In genomic region chr22:35995772-35996171, GRCh38 we compare ENCODE assay signal across 9 cellular contexts. TPM values are rescaled to one million over a fixed set of nuclear protein-coding genes. Genes with fewer than 3 reads are reported as not detected.
DNase-seq lines count a peak whose midpoint lies in the region; ATAC-seq and TF ChIP-seq lines count a peak whose summit lies in the region.
"Had no signal": no experiment of that assay in that cellular context is flagged by ENCODE, and none has a peak within 500 bp of the region (broad histone marks: within the 10 kb centered on the region; RNA-seq: fewer than 3 reads in every experiment).

No MANE protein-coding gene starts in this region.

- peaks cover 0 to 3% of the 10 kb centered on the region in 2 experiments; a peak in 1 of 5 replicates for H3K9me3 Mint-ChIP-seq in H9
- H3K9me3 Mint-ChIP-seq: activated CD4-positive, alpha-beta T cell treated with anti-CD3 and anti-CD28 coated beads, Interleukin-2, amount 10 ng/mL, durations not matched to agents 7 days and 5 days had no signal

- no peak for ATAC-seq in GM19467 (IDR thresholded peaks at IDR 0.05; ENCODE audit: unreplicated experiment)

- H3K23ac ChIP-seq in H9 (ENCODE audit: insufficient read length, low read depth, low read length), result no peak overlapping the region

- H3K36me3 ChIP-seq in breast epithelium, result no peaks in the 10 kb centered on the region
- no peaks in the 10 kb centered on the region for H3K36me3 ChIP-seq in stomach

- no peaks in the 10 kb centered on the region for H3K27me3 Mint-ChIP-seq in H9 (ENCODE audit: low read depth)

- H3K27me3 ChIP-seq in H9 (ENCODE audit: insufficient read depth, low read length) (no peaks in the 10 kb centered on the region), breast epithelium (no peaks in the 10 kb centered on the region), stomach (no peaks in the 10 kb centered on the region)

- no peak overlapping the region for H3K14ac ChIP-seq in H9 (ENCODE audit: insufficient read depth, low read length)

- no peaks in the 10 kb centered on the region for H3K23me2 ChIP-seq in H9 (ENCODE audit: insufficient read length, low read depth, low read length, poor library complexity, severe bottlenecking)

- WGBS in H9 (ENCODE audit: extremely low coverage, insufficient read length, low lambda C conversion rate), result no CpG with 5 or more reads among the region's 2 CpGs
- WGBS in stomach, 5 donors, result 49 to 74% (median 51%) methylated on average over 2 of the region's 2 CpGs

- no peak overlapping the region for H4K8ac ChIP-seq in H9 (replicated peaks; ENCODE audit: insufficient read length, low read depth, low read length)

- no peak overlapping the region for H3K4me3 ChIP-seq in breast epithelium
- H3K4me3 ChIP-seq in stomach, result no peak overlapping the region

- H2AFZ ChIP-seq in H9 (ENCODE audit: low read length), result no peak overlapping the region

- no peak overlapping the region for H3T11ph ChIP-seq in H9 (ENCODE audit: low read length)

- H2BK120ac ChIP-seq in H9 (ENCODE audit: low read depth, low read length, poor library complexity, severe bottlenecking), result no peak overlapping the region

- H3K79me1 ChIP-seq in H9 (ENCODE audit: insufficient read depth, low read depth, low read length, poor library complexity, severe bottlenecking), result peaks cover 8% of the 10 kb centered on the region

- H4K91ac ChIP-seq in H9 (ENCODE audit: insufficient read length, low read depth, low read length), result no peak overlapping the region

- no peak overlapping the region for H3K56ac ChIP-seq in H9 (ENCODE audit: insufficient read length, low read depth, low read length)

- H4K20me1 ChIP-seq in H9 (ENCODE audit: control insufficient read depth, insufficient read depth, insufficient read length), result no peaks in the 10 kb centered on the region

- H3K27ac ChIP-seq in H9 (ENCODE audit: insufficient read length, low read depth, low read length) (no peak overlapping the region), breast epithelium (peak overlapping the region; percentile 73 to 80), stomach (peak overlapping the region; percentile 61 to 82 (median 72))

- H3K36me3 Mint-ChIP-seq in H9 (ENCODE audit: insufficient read depth in 1 of 3, low read depth in 3 of 3), result peaks cover 6 to 18% (median 9%) of the 10 kb centered on the region in 3 experiments; a peak in 5 of 7 replicates

- TF ChIP-seq POLR2A in breast epithelium (IDR thresholded peaks at IDR 0.05) (no peak), stomach (IDR thresholded peaks at IDR 0.05) (no peak)

- H3K27ac Mint-ChIP-seq in H9, result peak overlapping the region; percentile 8 to 65 (median 45); a peak in 3 of 7 replicates
- H3K27ac Mint-ChIP-seq: activated CD4-positive, alpha-beta T cell treated with anti-CD3 and anti-CD28 coated beads, Interleukin-2, amount 10 ng/mL, durations not matched to agents 7 days and 5 days had no signal

- H2AK5ac ChIP-seq in H9 (ENCODE audit: insufficient read length, low read length), result no peak overlapping the region

- H3K4me2 ChIP-seq in H9 (ENCODE audit: insufficient read depth, insufficient read length, low read length), result no peak overlapping the region

- H3K79me2 ChIP-seq in H9 (ENCODE audit: insufficient read depth, low read length), result peaks cover 9% of the 10 kb centered on the region; the same call in 1 of the 2 replicates

- intact Hi-C loops in breast epithelium (cut with DNase I; ENCODE audit: low total_unique reads) (no loop called here), stomach (cut with DNase I; ENCODE audit: low total_unique reads) (no loop called here)

- no peak overlapping the region for H4K5ac ChIP-seq in H9 (ENCODE audit: insufficient read length, low read depth, low read length)

- H3K4me1 Mint-ChIP-seq in H9, result peaks cover 30 to 31% of the 10 kb centered on the region in 2 experiments
- H3K4me1 Mint-ChIP-seq: activated CD4-positive, alpha-beta T cell treated with anti-CD3 and anti-CD28 coated beads, Interleukin-2, amount 10 ng/mL, durations not matched to agents 7 days and 5 days had no signal

- H3K9me3 ChIP-seq in H9 (ENCODE audit: control insufficient read depth, low read depth, low read length) (no peaks in the 10 kb centered on the region), breast epithelium (no peaks in the 10 kb centered on the region), stomach (no peaks in the 10 kb centered on the region)

- H3K4ac ChIP-seq in H9 (ENCODE audit: low read depth, low read length), result no peak overlapping the region

- H2BK15ac ChIP-seq in H9 (ENCODE audit: low read depth, low read length), result no peak overlapping the region

- TF ChIP-seq CTCF in H9 (conservative IDR thresholded peaks at IDR 0.05) (no peak), breast epithelium (IDR thresholded peaks at IDR 0.05) (no peak), stomach (IDR thresholded peaks at IDR 0.05) (no peak)

- no peak overlapping the region for H2BK5ac ChIP-seq in H9 (ENCODE audit: insufficient read length, low read length)

- no peak overlapping the region for H2BK20ac ChIP-seq in H9 (ENCODE audit: low read depth, low read length, poor library complexity, severe bottlenecking)

- H2BK12ac ChIP-seq in H9 (ENCODE audit: insufficient read length, low read depth, low read length), result no peak overlapping the region

- no peak overlapping the region for H3K9ac ChIP-seq in H9 (ENCODE audit: extremely low read depth, insufficient read length, low read length)

- H3K18ac ChIP-seq in H9 (ENCODE audit: insufficient read length, low read depth, low read length), result no peak overlapping the region

- no peak for TF ChIP-seq EP300 in stomach (IDR thresholded peaks at IDR 0.05)

- H3K4me1 ChIP-seq in H9 (ENCODE audit: insufficient read depth, low read length) (no peaks in the 10 kb centered on the region), breast epithelium (peaks cover 0 to 6% of the 10 kb centered on the region in 2 donors), stomach (peaks cover 22 to 53% (median 36%) of the 10 kb centered on the region in 4 donors)

- H3K4me3 Mint-ChIP-seq in H9, result no peak overlapping the region; a peak in 1 of 5 replicates
- H3K4me3 Mint-ChIP-seq: activated CD4-positive, alpha-beta T cell treated with anti-CD3 and anti-CD28 coated beads, Interleukin-2, amount 10 ng/mL, durations not matched to agents 7 days and 5 days had no signal

- DNase-seq in H9, result no peak
- peak in 1 of 2 donors; percentile 35 for DNase-seq in breast epithelium (ENCODE audit: low spot score in 2 of 2)
- peak; percentile 21 for DNase-seq in kidney glomerular epithelial cell (lab: John Stamatoyannopoulos, UW)
- peak; percentile 50 for DNase-seq in stomach
- DNase-seq in NOMO-1 (lab: John Stamatoyannopoulos, UW; ENCODE audit: unreplicated experiment in 2 of 2), result no peak
- no peak for DNase-seq in NCI-H510A treated with DMSO at 0.1 percent for 48 hours (lab: John Stamatoyannopoulos, UW)
- DNase-seq in activated effector memory CD4-positive, alpha-beta T cell treated with anti-CD3 and anti-CD28 coated beads, Interleukin-2, amount 50 U/mL, for 16 hours, result no peak
- DNase-seq: activated CD4-positive, alpha-beta T cell treated with anti-CD3 and anti-CD28 coated beads, Interleukin-2, amount 10 ng/mL, durations not matched to agents 7 days and 5 days had no signal

RNA-seq across cellular contexts. Expression of gene RBFOX2, which starts 32.9 kb away (rescaled TPM):
- 82.3 and 84.7 TPM in 2 replicates for total RNA-seq in H9 (2021)
- 10 to 100 TPM; 63.4 to 97.3 (median 85.5) TPM for total RNA-seq in breast epithelium
- total RNA-seq in stomach, result 100 to 1,000 TPM in 1 of 5 donors, 10 to 100 TPM in 4; 41.4 to 176 (median 64.9) TPM
- 10 to 100 TPM; 14.9 to 26.6 (median 21.5) TPM for polyA plus RNA-seq in stomach

Comparison
In these comparisons a context has a peak if more than half of its experiments do, and no peak if none do; other contexts are left out.
1. DNase-seq: peak in kidney glomerular epithelial cell (single experiment) and stomach (single experiment); none in H9 (single experiment), NOMO-1 (0 of 2), NCI-H510A treated with DMSO at 0.1 percent for 48 hours (single experiment) and activated effector memory CD4-positive, alpha-beta T cell treated with anti-CD3 and anti-CD28 coated beads, Interleukin-2, amount 50 U/mL, for 16 hours (single experiment).